In the genomic region with DNA sequence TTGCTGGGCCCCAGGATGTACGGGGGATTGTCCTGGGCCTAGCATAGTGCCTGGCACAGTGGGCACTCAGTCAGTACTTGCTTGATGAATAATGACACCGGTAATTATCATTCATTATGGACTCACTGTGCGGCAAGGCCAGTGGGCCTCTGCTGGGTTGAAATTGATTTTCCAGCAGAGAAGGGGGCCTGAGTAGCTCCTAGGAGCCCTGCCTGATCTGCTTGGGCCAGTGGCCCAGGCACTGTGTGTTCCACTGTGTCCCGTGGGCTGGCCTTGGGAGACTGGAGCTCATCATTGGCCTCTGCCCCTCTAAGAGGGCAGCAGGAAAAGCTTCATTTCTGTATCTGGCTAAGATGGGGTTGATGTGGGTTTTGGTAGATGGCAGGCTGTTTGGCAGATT, we compare ENCODE assay signal across 8 cellular contexts. TPM values are rescaled to one million over a fixed set of nuclear protein-coding genes. Genes with fewer than 3 reads are reported as not detected.
A peak's percentile ranks its signal among the peaks of the same experiment; 100 is the strongest.
DNase-seq lines count a peak whose midpoint lies in the region; ATAC-seq and TF ChIP-seq lines count a peak whose summit lies in the region.
"Had no signal": no experiment of that assay in that cellular context is flagged by ENCODE, and none has a peak within 500 bp of the region (broad histone marks: within the 10 kb centered on the region; RNA-seq: fewer than 3 reads in every experiment).

No MANE protein-coding gene starts in this region.

- TF ChIP-seq POLR2A in lower leg skin (IDR thresholded peaks at IDR 0.05): no peak

- H3K9ac ChIP-seq in NT2/D1 (ENCODE audit: insufficient read length, low read depth): peak overlapping the region; percentile 29
- H3K9ac ChIP-seq in mammary epithelial cell (ENCODE audit: insufficient read depth, low read length): peak overlapping the region; percentile 93

- TF ChIP-seq CTCF in mammary epithelial cell (conservative IDR thresholded peaks at IDR 0.05 in 1 of 2, IDR thresholded peaks at IDR 0.05 in 1 of 2; ENCODE audit: extremely low read depth in 1 of 2, insufficient read depth in 1 of 2, low read depth in 1 of 2, low read length in 2 of 2): no peak
- TF ChIP-seq CTCF in lower leg skin (IDR thresholded peaks at IDR 0.05): no peak

- BruUV-seq in mammary epithelial cell (replicated peaks; lab: Mats Ljungman, UMichigan): TSS peak; percentile 57

- H3K27me3 ChIP-seq in NT2/D1 (ENCODE audit: insufficient read depth, insufficient read length) (peaks cover 44% of the 10 kb centered on the region), mammary epithelial cell (ENCODE audit: insufficient read depth, low read length) (no peaks in the 10 kb centered on the region)

- peaks cover 68% of the 10 kb centered on the region for H3K79me2 ChIP-seq in mammary epithelial cell (ENCODE audit: insufficient read depth, low read length)

- H3K4me3 ChIP-seq in NT2/D1 (ENCODE audit: insufficient read length, low read depth) (peak overlapping the region; percentile 69), mammary epithelial cell (replicated peaks in 1 of 3; ENCODE audit: insufficient read depth in 1 of 3, low read depth in 2 of 3, low read length in 3 of 3) (peak overlapping the region; percentile 73 to 85 (median 80)), lower leg skin (ENCODE audit: low read depth, poor library complexity, severe bottlenecking) (peak overlapping the region; percentile 78)

- CTCF ChIA-PET in mammary epithelial cell (lab: Charles Lee; ENCODE audit: low non-redundant PET): no interaction called here

- no peaks in the 10 kb centered on the region for H3K36me3 ChIP-seq in NT2/D1 (ENCODE audit: insufficient read depth, insufficient read length, low read length)
- H3K36me3 ChIP-seq in mammary epithelial cell (ENCODE audit: insufficient read depth, low read length): no peaks in the 10 kb centered on the region

- intact Hi-C loops in mammary epithelial cell (cut with micrococcal nuclease): loop anchor here (1.0 to 5.0 kb wide), 3 partner anchors 43 to 372 kb away; no protein-coding TSS in a partner anchor
- intact Hi-C loops in lower leg skin (cut with DNase I; ENCODE audit: low total_unique reads): no loop called here

- H3K4me1 ChIP-seq in NT2/D1 (ENCODE audit: insufficient read depth, insufficient read length) (no peaks in the 10 kb centered on the region), mammary epithelial cell (ENCODE audit: insufficient read depth, low read length) (peaks cover 47% of the 10 kb centered on the region)

- no peak overlapping the region for H2AFZ ChIP-seq in mammary epithelial cell (ENCODE audit: low read depth, low read length)

- no peak for DNase-seq in NT2/D1 (ENCODE audit: low read depth, low spot score)
- no peak for DNase-seq in mammary epithelial cell
- DNase-seq in lower leg skin (ENCODE audit: low spot score in 2 of 2): peak in 1 of 2 donors; percentile 85
- no peak for DNase-seq in NCI-H2107 treated with DMSO at 0.1 percent for 48 hours (lab: John Stamatoyannopoulos, UW; ENCODE audit: unreplicated experiment)
- DNase-seq: NCI-H1417 treated with DMSO at 0.1 percent for 48 hours had no signal

- H3K4me2 ChIP-seq in mammary epithelial cell (ENCODE audit: insufficient read depth, low read depth, low read length): peak overlapping the region; percentile 93

- in situ Hi-C loops in mammary epithelial cell (cut with MboI; ENCODE audit: low sequenced_read_pairs in 2 of 2): no loop called here

- dilution Hi-C loops in mammary epithelial cell (cut with HindIII; ENCODE audit: low sequenced_read_pairs): loop anchor here (25.0 kb wide), 1 partner anchor 372 kb away; no protein-coding TSS in a partner anchor

- H3K27ac ChIP-seq in mammary epithelial cell (ENCODE audit: insufficient read depth, low read depth, low read length) (peak overlapping the region; percentile 91), temporal lobe (ENCODE audit: low read depth, low read length) (peak overlapping the region; percentile 88)

- WGBS in mammary epithelial cell (ENCODE audit: low coverage, missing lambda C conversion rate): 0% methylated on average over 4 of the region's 4 CpGs
- WGBS in lower leg skin, 2 donors: 17 to 42% methylated on average over 4 of the region's 4 CpGs

- H4K20me1 ChIP-seq in mammary epithelial cell (ENCODE audit: insufficient read depth, low read length): no peaks in the 10 kb centered on the region

- H3K9me3 ChIP-seq in NT2/D1 (ENCODE audit: insufficient read depth, low read length) (no peaks in the 10 kb centered on the region), mammary epithelial cell (replicated peaks; ENCODE audit: insufficient read depth, low read length) (no peaks in the 10 kb centered on the region)

- ATAC-seq in GM21529 (IDR thresholded peaks at IDR 0.05; ENCODE audit: unreplicated experiment) (no peak), HG02623 (IDR thresholded peaks at IDR 0.05; ENCODE audit: unreplicated experiment) (no peak)

RNA-seq across cellular contexts. Expression of a gene that starts 1.4 kb away (rescaled TPM):
- total RNA-seq in mammary epithelial cell (10 to 100 TPM; 32.4 to 85.0 TPM), lower leg skin (10 to 100 TPM; 15.7 to 33.0 (median 20.6) TPM), temporal lobe (5.4 TPM)
- polyA plus RNA-seq in mammary epithelial cell: 18.1 TPM
- polyA minus RNA-seq in mammary epithelial cell: 35.7 TPM
